Comparison of ENCODE assay signal across 16 cellular contexts in genomic region chr10:48459270-48460147, GRCh38.
DNase-seq lines count a peak whose midpoint lies in the region; ATAC-seq and TF ChIP-seq lines count a peak whose summit lies in the region.
"Had no signal": no experiment of that assay in that cellular context is flagged by ENCODE, and none has a peak within 500 bp of the region (broad histone marks: within the 10 kb centered on the region; RNA-seq: fewer than 3 reads in every experiment).

No MANE protein-coding gene starts in this region.

- TF ChIP-seq CTCF in GM12872 (IDR thresholded peaks at IDR 0.05; ENCODE audit: insufficient read depth, low read depth, low read length) = peak; percentile 34; the same call in 1 of the 3 replicates
- TF ChIP-seq CTCF in HCT116 (IDR thresholded peaks at IDR 0.05 in 2 of 3, conservative IDR thresholded peaks at IDR 0.05 in 1 of 3; ENCODE audit: borderline replicate concordance in 1 of 3, insufficient read depth in 1 of 3, low read depth in 2 of 3, low read length in 2 of 3) = no peak
- no peak for TF ChIP-seq CTCF in osteocyte (IDR thresholded peaks at IDR 0.05)

- H3K4me3 Mint-ChIP-seq in osteocyte (ENCODE audit: unreplicated experiment) = no peak overlapping the region
- H3K4me3 Mint-ChIP-seq: stimulated activated memory B cell treated with anti-CD40 and anti-IgM and Interleukin-4, amounts not matched to agents 10 μg/mL and 1 μg/mL and 100 μg/mL, for 72 hours had no signal

- H3K36me3 ChIP-seq in HCT116 (ENCODE audit: control insufficient read depth in 1 of 2, insufficient read depth in 2 of 2, low read length in 2 of 2) = no peaks in the 10 kb centered on the region
- H3K36me3 ChIP-seq: BLaER1 had no signal

- H3K36me3 Mint-ChIP-seq in osteocyte (ENCODE audit: unreplicated experiment) = no peaks in the 10 kb centered on the region
- H3K36me3 Mint-ChIP-seq: stimulated activated memory B cell treated with anti-CD40 and anti-IgM and Interleukin-4, amounts not matched to agents 10 μg/mL and 1 μg/mL and 100 μg/mL, for 72 hours had no signal

- H3K27ac ChIP-seq in HCT116 (ENCODE audit: low read depth, low read length) = no peak overlapping the region
- H3K27ac ChIP-seq: KMS-11, skin epidermis had no signal

- intact Hi-C loops in HCT116 (cut with micrococcal nuclease) = no loop called here

- no peaks in the 10 kb centered on the region for H3K9me3 ChIP-seq in HCT116 (ENCODE audit: control insufficient read depth in 1 of 2, insufficient read depth in 1 of 2, low read depth in 1 of 2, low read length in 2 of 2)
- H3K9me3 ChIP-seq: BLaER1, SK-N-SH had no signal

- RAD21 ChIA-PET in HCT116 (lab: Charles Lee; ENCODE audit: low non-redundant PET in 1 of 2, low total read pairs in 2 of 2, uncharacterized antibody in 2 of 2, unreplicated experiment in 2 of 2) = no interaction called here

- H3K27ac Mint-ChIP-seq in osteocyte (ENCODE audit: unreplicated experiment) = no peak overlapping the region
- H3K27ac Mint-ChIP-seq: stimulated activated memory B cell treated with anti-CD40 and anti-IgM and Interleukin-4, amounts not matched to agents 10 μg/mL and 1 μg/mL and 100 μg/mL, for 72 hours had no signal

- POLR2A ChIA-PET in HCT116 (lab: Charles Lee) = no interaction called here

- H3K9me3 Mint-ChIP-seq in osteocyte (ENCODE audit: unreplicated experiment) = no peaks in the 10 kb centered on the region
- H3K9me3 Mint-ChIP-seq: stimulated activated memory B cell treated with anti-CD40 and anti-IgM and Interleukin-4, amounts not matched to agents 10 μg/mL and 1 μg/mL and 100 μg/mL, for 72 hours had no signal

- H4K20me1 ChIP-seq in HCT116 (ENCODE audit: insufficient read depth) = no peaks in the 10 kb centered on the region
- H4K20me1 ChIP-seq: BLaER1 had no signal

- TF ChIP-seq RAD21 in HCT116 (IDR thresholded peaks at IDR 0.05; ENCODE audit: low read depth) = no peak

- H3K27me3 Mint-ChIP-seq in osteocyte (ENCODE audit: unreplicated experiment) = no peaks in the 10 kb centered on the region

- H3K9me2 ChIP-seq in HCT116 (ENCODE audit: insufficient read depth) = no peaks in the 10 kb centered on the region
- H3K9me2 ChIP-seq: SK-N-SH had no signal

- H3K79me2 ChIP-seq in HCT116 (ENCODE audit: insufficient read depth, low read length) = no peaks in the 10 kb centered on the region

- H2AFZ ChIP-seq in HCT116 (ENCODE audit: low read depth, low read length, poor library complexity, severe bottlenecking) = no peak overlapping the region

- peaks cover 15% of the 10 kb centered on the region for H3K4me1 Mint-ChIP-seq in osteocyte (ENCODE audit: unreplicated experiment)

- H3K4me2 ChIP-seq in HCT116 (ENCODE audit: low read length) = no peak overlapping the region
- H3K4me2 ChIP-seq: BLaER1, KMS-11, SK-N-SH had no signal

- no TSS peak for BruUV-seq in HCT116 (replicated peaks; lab: Mats Ljungman, UMichigan)

- no peak for TF ChIP-seq POLR2A in HCT116 (IDR thresholded peaks at IDR 0.05; ENCODE audit: borderline replicate concordance, extremely low read depth, insufficient read depth, insufficient read length)

- H3K9ac ChIP-seq in HCT116 (ENCODE audit: low read length) = no peak overlapping the region
- H3K9ac ChIP-seq: BLaER1, KMS-11, SK-N-SH had no signal

- H3K4me3 ChIP-seq in HCT116 (replicated peaks in 1 of 2; ENCODE audit: low read depth in 1 of 2, low read length in 2 of 2) = no peak overlapping the region
- H3K4me3 ChIP-seq: BLaER1, skin epidermis had no signal

- no peaks in the 10 kb centered on the region for H3K4me1 ChIP-seq in HCT116 (ENCODE audit: control insufficient read depth in 1 of 2, insufficient read depth in 2 of 2, low read length in 2 of 2)

- H3K27me3 ChIP-seq in HCT116 (ENCODE audit: insufficient read depth, low read length) = no peaks in the 10 kb centered on the region
- H3K27me3 ChIP-seq: BLaER1 had no signal

- CTCF ChIA-PET in HCT116 (lab: Charles Lee) = no interaction called here

- ATAC-seq in HCT116 (peak; percentile 54), GM21529 (IDR thresholded peaks at IDR 0.05; ENCODE audit: unreplicated experiment) (no peak)
- ATAC-seq: stimulated activated memory B cell treated with anti-CD40 and anti-IgM and Interleukin-4, amounts not matched to agents 10 μg/mL and 1 μg/mL and 100 μg/mL, for 72 hours had no signal

- DNase-seq in HCT116 (ENCODE audit: low read depth, low spot score) (no peak), ecto neural progenitor cell (ENCODE audit: low spot score) (peak; percentile 42), osteocyte (ENCODE audit: extremely low spot score, unreplicated experiment) (peak; percentile 82), NCI-H526 treated with DMSO at 0.1 percent for 48 hours (lab: John Stamatoyannopoulos, UW) (no peak), HT-29 (ENCODE audit: low spot score) (no peak)
- DNase-seq: DMS153, midbrain, NCI-H1436 treated with DMSO at 0.1 percent for 48 hours, NCI-H446 treated with DMSO at 0.1 percent for 48 hours, SK-N-SH had no signal

TF ChIP-seq in HCT116, 20 proteins besides CTCF, POLR2A, EP300 and RAD21:
- TF ChIP-seq JUND (IDR thresholded peaks at IDR 0.05) = no peak
- no peak for TF ChIP-seq SIN3A (IDR thresholded peaks at IDR 0.05; ENCODE audit: low read depth)
- TF ChIP-seq CBX3 (IDR thresholded peaks at IDR 0.05; ENCODE audit: low read depth) = no peak
- no peak for TF ChIP-seq POLR2AphosphoS5 (IDR thresholded peaks at IDR 0.05; ENCODE audit: low read depth, low read length)
- no peak for TF ChIP-seq MAX (IDR thresholded peaks at IDR 0.05)
- TF ChIP-seq ZFX (IDR thresholded peaks at IDR 0.05) = no peak
- TF ChIP-seq FOSL1 (IDR thresholded peaks at IDR 0.05; ENCODE audit: low read depth) = no peak
- TF ChIP-seq EGR1 (IDR thresholded peaks at IDR 0.05; ENCODE audit: low read depth) = no peak
- TF ChIP-seq CEBPB (IDR thresholded peaks at IDR 0.05; ENCODE audit: low read depth) = no peak
- TF ChIP-seq YY1 (IDR thresholded peaks at IDR 0.05; ENCODE audit: extremely low read depth, insufficient replicate concordance, low read depth, low read length) = no peak
- no peak for TF ChIP-seq SP1 (IDR thresholded peaks at IDR 0.05; ENCODE audit: low read depth)
- no peak for TF ChIP-seq TCF7L2 (IDR thresholded peaks at IDR 0.05; ENCODE audit: borderline replicate concordance, extremely low read depth, insufficient read depth, insufficient read length)
- TF ChIP-seq SRF (IDR thresholded peaks at IDR 0.05; ENCODE audit: low read depth) = no peak
- TF ChIP-seq EZH2phosphoT487 (IDR thresholded peaks at IDR 0.05; ENCODE audit: borderline replicate concordance) = no peak
- no peak for TF ChIP-seq ZBTB33 (IDR thresholded peaks at IDR 0.05; ENCODE audit: extremely low read depth, insufficient replicate concordance, low read length)
- no peak for TF ChIP-seq ATF3 (IDR thresholded peaks at IDR 0.05)
- no peak for TF ChIP-seq ELF1 (IDR thresholded peaks at IDR 0.05; ENCODE audit: borderline replicate concordance, low read depth)
TF ChIP-seq in HCT116: peak in this region for 0.

Comparison
In these comparisons a context has a peak if more than half of its experiments do, and no peak if none do; other contexts are left out.
1. DNase-seq: peak in ecto neural progenitor cell (single experiment) and osteocyte (single experiment); none in HCT116 (single experiment), NCI-H526 treated with DMSO at 0.1 percent for 48 hours (single experiment) and HT-29 (single experiment).